Comparison of ENCODE assay signal across 9 cellular contexts in genomic region chr19:5803752-5804515, GRCh38. TPM values are rescaled to one million over a fixed set of nuclear protein-coding genes. Genes with fewer than 3 reads are reported as not detected.
A peak's percentile ranks its signal among the peaks of the same experiment; 100 is the strongest.
DNase-seq lines count a peak whose midpoint lies in the region; ATAC-seq and TF ChIP-seq lines count a peak whose summit lies in the region.
"Had no signal": no experiment of that assay in that cellular context is flagged by ENCODE, and none has a peak within 500 bp of the region (broad histone marks: within the 10 kb centered on the region; RNA-seq: fewer than 3 reads in every experiment).

No MANE protein-coding gene starts in this region.

- no peaks in the 10 kb centered on the region for H3K9me3 Mint-ChIP-seq in osteocyte (ENCODE audit: unreplicated experiment)

- H3K4me3 Mint-ChIP-seq in osteocyte (ENCODE audit: unreplicated experiment) = peak overlapping the region; percentile 64

- peaks cover 5% of the 10 kb centered on the region for H3K4me1 Mint-ChIP-seq in osteocyte (ENCODE audit: unreplicated experiment)

- H3K36me3 Mint-ChIP-seq in osteocyte (ENCODE audit: unreplicated experiment) = no peaks in the 10 kb centered on the region

- H3K4me1 ChIP-seq in thoracic aorta (ENCODE audit: control insufficient read depth in 1 of 2, low read depth in 2 of 2) = peaks cover 4 to 7% of the 10 kb centered on the region in 2 donors

- peak; percentile 49 for ATAC-seq in GM21576 (IDR thresholded peaks at IDR 0.05; ENCODE audit: unreplicated experiment)
- ATAC-seq in thoracic aorta (ENCODE audit: insufficient number of reproducible peaks, low FRiP score, low read depth) = no peak

- peaks cover 16% of the 10 kb centered on the region for H3K27me3 ChIP-seq in thoracic aorta (replicated peaks; ENCODE audit: insufficient read depth)

- H3K27ac Mint-ChIP-seq in osteocyte (ENCODE audit: unreplicated experiment) = no peak overlapping the region

- no peaks in the 10 kb centered on the region for H3K9me3 ChIP-seq in thoracic aorta

- H3K4me3 ChIP-seq in foreskin fibroblast (ENCODE audit: low read depth in 1 of 2, low read length in 2 of 2) (peak overlapping the region; percentile 31 to 38), thoracic aorta (peak overlapping the region; percentile 61)

- DNase-seq in COLO668 (lab: John Stamatoyannopoulos, UW; ENCODE audit: unreplicated experiment) = peak; percentile 93
- DNase-seq in M059J (ENCODE audit: low read depth) = peak; percentile 80
- peak; percentile 84 to 87 for DNase-seq in SHP77 (lab: John Stamatoyannopoulos, UW)
- peak; percentile 90 for DNase-seq in activated T-helper 9 cell treated with anti-CD3 and anti-CD28 coated beads, Interleukin-2, amount 50 U/mL, for 16 hours (ENCODE audit: low read depth)
- peak; percentile 75 to 95 for DNase-seq in foreskin fibroblast
- peak; percentile 96 for DNase-seq in osteocyte (ENCODE audit: extremely low spot score, unreplicated experiment)
- no peak for DNase-seq in thoracic aorta (ENCODE audit: low spot score)

- peaks cover 32% of the 10 kb centered on the region for H3K27me3 Mint-ChIP-seq in osteocyte (ENCODE audit: unreplicated experiment)

- no peaks in the 10 kb centered on the region for H3K36me3 ChIP-seq in thoracic aorta

- peak overlapping the region in 1 of 2 donors; percentile 34 for H3K27ac ChIP-seq in thoracic aorta

- TF ChIP-seq CTCF in foreskin fibroblast (IDR thresholded peaks at IDR 0.05; ENCODE audit: low read depth, low read length) (peak; percentile 99), osteocyte (IDR thresholded peaks at IDR 0.05) (peak; percentile 95), thoracic aorta (IDR thresholded peaks at IDR 0.05) (peak; percentile 68)

RNA-seq across cellular contexts. Expression of gene NRTN, which starts 0.9 kb away (rescaled TPM):
- 0.67 TPM in 1 of 2 replicates, not detected in the other for total RNA-seq in M059J (2014; rRNA removed; shearing (Covaris generic))
- total RNA-seq in osteocyte = 0.40 TPM in 1 of 2 replicates, not detected in the other
- not detected for total RNA-seq in thoracic aorta
- total RNA-seq: glomerular endothelial cell had no signal

RNA-seq across cellular contexts. Expression of gene DUS3L, which starts 13.0 kb away (rescaled TPM):
- total RNA-seq in M059J (2014; rRNA removed; shearing (Covaris generic)) = 12.7 and 24.7 TPM in 2 replicates
- 29.0 and 30.9 TPM in 2 replicates for total RNA-seq in osteocyte
- total RNA-seq in thoracic aorta = 10 to 100 TPM; 16.2 to 33.9 TPM

RNA-seq across cellular contexts. Expression of gene PRR22, which starts 19.4 kb away (rescaled TPM):
- total RNA-seq in M059J (2014; rRNA removed; shearing (Covaris generic)) = 0.07 and 0.34 TPM in 2 replicates
- total RNA-seq in osteocyte (2.0 and 3.1 TPM in 2 replicates), thoracic aorta (1 to 10 TPM; 1.1 to 1.3 TPM)

RNA-seq across cellular contexts. Expression of gene FUT6, which starts 35.6 kb away (rescaled TPM):
- not detected in 2 replicates for total RNA-seq in M059J (2014; rRNA removed; shearing (Covaris generic))
- total RNA-seq in osteocyte (not detected in 2 replicates), thoracic aorta (not detected)
- total RNA-seq: glomerular endothelial cell had no signal

RNA-seq across cellular contexts. Expression of gene FUT3, which starts 47.3 kb away (rescaled TPM):
- total RNA-seq in M059J (2014; rRNA removed; shearing (Covaris generic)) = not detected in 2 replicates
- not detected in 2 replicates for total RNA-seq in osteocyte
- not detected for total RNA-seq in thoracic aorta
- total RNA-seq: glomerular endothelial cell had no signal
